ENCODE assay signal across 11 cellular contexts in genomic region chr22:50208939-50209892, GRCh38. TPM values are rescaled to one million over a fixed set of nuclear protein-coding genes. Genes with fewer than 3 reads are reported as not detected.
DNase-seq lines count a peak whose midpoint lies in the region; ATAC-seq and TF ChIP-seq lines count a peak whose summit lies in the region.
"Had no signal": no experiment of that assay in that cellular context is flagged by ENCODE, and none has a peak within 500 bp of the region (broad histone marks: within the 10 kb centered on the region; RNA-seq: fewer than 3 reads in every experiment).

No MANE protein-coding gene starts in this region.

- H3K36me3 ChIP-seq in H7 (replicated peaks; ENCODE audit: control insufficient read depth, insufficient read depth, low read length) (peaks cover 7% of the 10 kb centered on the region), body of pancreas (replicated peaks in 1 of 2; ENCODE audit: insufficient read depth in 1 of 2, low read depth in 2 of 2) (peaks cover 0 to 12% of the 10 kb centered on the region in 2 donors)

- H3K4me1 Mint-ChIP-seq in CD4-positive, alpha-beta T cell (ENCODE audit: low read depth) = peaks cover 30% of the 10 kb centered on the region

- 76% methylated on average over 24 of the region's 31 CpGs; no CpG with 5 or more reads in 1 of the 2 donors for WGBS in body of pancreas, 2 donors

- no peaks in the 10 kb centered on the region for H3K27me3 Mint-ChIP-seq in CD4-positive, alpha-beta T cell

- TF ChIP-seq CTCF in CD4-positive, alpha-beta T cell (IDR thresholded peaks at IDR 0.05) = no peak
- TF ChIP-seq CTCF in body of pancreas (IDR thresholded peaks at IDR 0.05) = no peak

- intact Hi-C loops in CD4-positive, alpha-beta T cell (cut with DNase I, micrococcal nuclease) = loop anchor here (1.0 to 10.0 kb wide), 6 partner anchors 18 to 374 kb away; partner anchors contain the start of gene PANX2 (in 1 of the 2)
- intact Hi-C loops in body of pancreas (cut with DNase I) (loop anchor here (5.0 kb wide), 1 partner anchor 57 kb away; no protein-coding TSS in a partner anchor), sciatic nerve (cut with DNase I) (no loop called here)

- TF ChIP-seq POLR2A in body of pancreas (IDR thresholded peaks at IDR 0.05) = no peak

- CTCF ChIA-PET in CD4-positive, alpha-beta T cell (lab: Charles Lee) = no interaction called here

- no peaks in the 10 kb centered on the region for H3K4me1 ChIP-seq in body of pancreas

- ATAC-seq in CD4-positive, alpha-beta T cell (ENCODE audit: poor library complexity) = peak; percentile 28
- ATAC-seq in body of pancreas (peak; percentile 23), sciatic nerve (peak; percentile 19), GM18867 (IDR thresholded peaks at IDR 0.05; ENCODE audit: unreplicated experiment) (no peak)

- POLR2A ChIA-PET in CD4-positive, alpha-beta T cell (lab: Charles Lee) = interaction anchor here (0.8 to 1.0 kb wide), 2 partner anchors 19 to 35 kb away, joined by 3 to 4 read pairs; no protein-coding TSS in a partner anchor

- no peaks in the 10 kb centered on the region for H3K9me3 Mint-ChIP-seq in CD4-positive, alpha-beta T cell

- no peaks in the 10 kb centered on the region for H3K27me3 ChIP-seq in CD4-positive, alpha-beta T cell (ENCODE audit: control insufficient read depth, insufficient read depth, low read length)
- H3K27me3 ChIP-seq in H7 (ENCODE audit: control insufficient read depth, insufficient read depth, low read length) = no peaks in the 10 kb centered on the region
- no peaks in the 10 kb centered on the region for H3K27me3 ChIP-seq in body of pancreas
- H3K27me3 ChIP-seq: stomach had no signal

- H3K27ac ChIP-seq in CD4-positive, alpha-beta T cell (ENCODE audit: low read depth, low read length) = no peak overlapping the region
- H3K27ac ChIP-seq in body of pancreas = no peak overlapping the region
- H3K27ac ChIP-seq: SK-N-MC, stomach had no signal

- H3K36me3 Mint-ChIP-seq in CD4-positive, alpha-beta T cell (ENCODE audit: low read depth) = peaks cover 56% of the 10 kb centered on the region

- H3K4me3 Mint-ChIP-seq in CD4-positive, alpha-beta T cell = peak overlapping the region; percentile 11

- no peaks in the 10 kb centered on the region for H3K9me3 ChIP-seq in CD4-positive, alpha-beta T cell (ENCODE audit: control insufficient read depth, low read length)
- no peaks in the 10 kb centered on the region for H3K9me3 ChIP-seq in body of pancreas

- H3K4me3 ChIP-seq in H7 (ENCODE audit: insufficient read depth, low read depth, low read length) (no peak overlapping the region), body of pancreas (no peak overlapping the region)
- H3K4me3 ChIP-seq: SK-N-MC, stomach had no signal

- peak overlapping the region; percentile 78 for H3K27ac Mint-ChIP-seq in CD4-positive, alpha-beta T cell

- DNase-seq in CD4-positive, alpha-beta T cell = no peak
- DNase-seq in H7 (peak; percentile 78), body of pancreas (peak in 1 of 4 donors; percentile 15), sciatic nerve (ENCODE audit: low spot score) (peak; percentile 57)
- DNase-seq in stimulated activated naive CD4-positive, alpha-beta T cell (lab: John Stamatoyannopoulos, UW) = no peak
- DNase-seq in NK-92 treated with Interleukin-12 subunit alpha and Interleukin-12 subunit beta, amount 100 ng/mL, for 24 hours (lab: John Stamatoyannopoulos, UW) = no peak
- DNase-seq: amniotic stem cell, NCI-H1417 treated with DMSO at 0.1 percent for 48 hours had no signal

RNA-seq across cellular contexts. Expression of gene SELENOO, which starts 8.4 kb away (rescaled TPM):
- 10 to 100 TPM; 26.0 to 26.1 TPM for total RNA-seq in CD4-positive, alpha-beta T cell
- 27.8 and 29.9 TPM in 2 replicates for total RNA-seq in H7 (2014; rRNA removed; shearing (Covaris generic))
- total RNA-seq in body of pancreas (10 to 100 TPM; 23.6 to 57.4 TPM), sciatic nerve (22.6 TPM)

RNA-seq across cellular contexts. Expression of gene TRABD, which starts 23.5 kb away (rescaled TPM):
- 100 to 1,000 TPM; 184 to 193 TPM for total RNA-seq in CD4-positive, alpha-beta T cell
- total RNA-seq in H7 (2014; rRNA removed; shearing (Covaris generic)) = 83.1 and 84.6 TPM in 2 replicates
- total RNA-seq in body of pancreas = 100 to 1,000 TPM in 1 of 2 donors, 10 to 100 TPM in 1; 82.8 to 110 TPM
- total RNA-seq in sciatic nerve = 22.8 TPM

RNA-seq across cellular contexts. Expression of gene TUBGCP6, which starts 35.6 kb away (rescaled TPM):
- total RNA-seq in CD4-positive, alpha-beta T cell = 100 to 1,000 TPM; 124 to 126 TPM
- 24.0 and 31.6 TPM in 2 replicates for total RNA-seq in H7 (2014; rRNA removed; shearing (Covaris generic))
- total RNA-seq in body of pancreas (100 to 1,000 TPM in 1 of 2 donors, 10 to 100 TPM in 1; 61.2 to 121 TPM), sciatic nerve (47.6 TPM)

RNA-seq across cellular contexts. Expression of gene PANX2, which starts 38.7 kb away (rescaled TPM):
- total RNA-seq in CD4-positive, alpha-beta T cell = under 1 TPM; 0.11 to 0.16 TPM
- total RNA-seq in H7 (2014; rRNA removed; shearing (Covaris generic)) = 2.2 and 2.6 TPM in 2 replicates
- 1 to 10 TPM in 1 of 2 donors, under 1 TPM in 1; 0.33 to 3.1 TPM for total RNA-seq in body of pancreas
- total RNA-seq in sciatic nerve = 0.76 TPM

RNA-seq across cellular contexts. Expression of gene HDAC10, which starts 41.8 kb away (rescaled TPM):
- total RNA-seq in CD4-positive, alpha-beta T cell = 10 to 100 TPM; 87.3 to 88.7 TPM
- total RNA-seq in H7 (2014; rRNA removed; shearing (Covaris generic)) = 15.7 and 22.4 TPM in 2 replicates
- 100 to 1,000 TPM in 1 of 2 donors, 10 to 100 TPM in 1; 31.9 to 128 TPM for total RNA-seq in body of pancreas
- total RNA-seq in sciatic nerve = 32.4 TPM

Comparison
In these comparisons a context has a peak if more than half of its experiments do, and no peak if none do; other contexts are left out.
1. DNase-seq: peak in H7 (single experiment) and sciatic nerve (single experiment); none in CD4-positive, alpha-beta T cell (0 of 10), stimulated activated naive CD4-positive, alpha-beta T cell (0 of 6) and NK-92 treated with Interleukin-12 subunit alpha and Interleukin-12 subunit beta, amount 100 ng/mL, for 24 hours (single experiment).